In the genomic region with DNA sequence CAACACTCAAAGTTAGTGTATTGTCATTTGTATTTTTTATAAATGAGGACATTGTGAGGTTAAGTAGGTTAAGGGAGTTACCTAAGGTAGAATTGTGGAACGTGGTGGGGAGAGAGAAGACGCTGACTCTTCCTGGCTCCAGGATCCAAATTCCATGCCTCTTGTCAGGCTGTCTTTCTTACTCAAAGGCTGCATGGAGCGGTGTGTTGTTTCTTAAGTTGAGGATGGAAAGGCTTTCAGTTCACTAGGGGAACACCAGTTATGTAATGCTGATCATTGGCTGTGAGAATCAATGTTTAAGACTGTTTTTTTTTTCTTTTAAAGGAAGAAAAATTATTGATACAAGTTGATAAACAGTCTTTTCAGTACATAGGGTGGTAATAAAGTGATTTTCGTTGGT, we compare ENCODE assay signal across 2 cellular contexts.
TF ChIP-seq lines count a peak whose summit lies in the region.

No MANE protein-coding gene starts in this region.

TF ChIP-seq in SK-N-SH, 30 proteins besides CTCF, POLR2A, EP300 and RAD21 (continued from another document):
- TF ChIP-seq, protein P1, sequence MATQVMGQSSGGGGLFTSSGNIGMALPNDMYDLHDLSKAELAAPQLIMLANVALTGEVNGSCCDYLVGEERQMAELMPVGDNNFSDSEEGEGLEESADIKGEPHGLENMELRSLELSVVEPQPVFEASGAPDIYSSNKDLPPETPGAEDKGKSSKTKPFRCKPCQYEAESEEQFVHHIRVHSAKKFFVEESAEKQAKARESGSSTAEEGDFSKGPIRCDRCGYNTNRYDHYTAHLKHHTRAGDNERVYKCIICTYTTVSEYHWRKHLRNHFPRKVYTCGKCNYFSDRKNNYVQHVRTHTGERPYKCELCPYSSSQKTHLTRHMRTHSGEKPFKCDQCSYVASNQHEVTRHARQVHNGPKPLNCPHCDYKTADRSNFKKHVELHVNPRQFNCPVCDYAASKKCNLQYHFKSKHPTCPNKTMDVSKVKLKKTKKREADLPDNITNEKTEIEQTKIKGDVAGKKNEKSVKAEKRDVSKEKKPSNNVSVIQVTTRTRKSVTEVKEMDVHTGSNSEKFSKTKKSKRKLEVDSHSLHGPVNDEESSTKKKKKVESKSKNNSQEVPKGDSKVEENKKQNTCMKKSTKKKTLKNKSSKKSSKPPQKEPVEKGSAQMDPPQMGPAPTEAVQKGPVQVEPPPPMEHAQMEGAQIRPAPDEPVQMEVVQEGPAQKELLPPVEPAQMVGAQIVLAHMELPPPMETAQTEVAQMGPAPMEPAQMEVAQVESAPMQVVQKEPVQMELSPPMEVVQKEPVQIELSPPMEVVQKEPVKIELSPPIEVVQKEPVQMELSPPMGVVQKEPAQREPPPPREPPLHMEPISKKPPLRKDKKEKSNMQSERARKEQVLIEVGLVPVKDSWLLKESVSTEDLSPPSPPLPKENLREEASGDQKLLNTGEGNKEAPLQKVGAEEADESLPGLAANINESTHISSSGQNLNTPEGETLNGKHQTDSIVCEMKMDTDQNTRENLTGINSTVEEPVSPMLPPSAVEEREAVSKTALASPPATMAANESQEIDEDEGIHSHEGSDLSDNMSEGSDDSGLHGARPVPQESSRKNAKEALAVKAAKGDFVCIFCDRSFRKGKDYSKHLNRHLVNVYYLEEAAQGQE (IDR thresholded peaks at IDR 0.05; ENCODE audit: low read depth, low read length) = no peak
- no peak for TF ChIP-seq TAF1 (IDR thresholded peaks at IDR 0.05; ENCODE audit: borderline replicate concordance, low read depth, low read length)
TF ChIP-seq in SK-N-SH: peak in this region for 0.

TF ChIP-seq in SK-N-SH treated with all-trans-retinoic acid at 6 μM for 48 hours, 23 proteins besides CTCF, POLR2A, EP300 and RAD21 (continued from another document):
- TF ChIP-seq, protein P2, sequence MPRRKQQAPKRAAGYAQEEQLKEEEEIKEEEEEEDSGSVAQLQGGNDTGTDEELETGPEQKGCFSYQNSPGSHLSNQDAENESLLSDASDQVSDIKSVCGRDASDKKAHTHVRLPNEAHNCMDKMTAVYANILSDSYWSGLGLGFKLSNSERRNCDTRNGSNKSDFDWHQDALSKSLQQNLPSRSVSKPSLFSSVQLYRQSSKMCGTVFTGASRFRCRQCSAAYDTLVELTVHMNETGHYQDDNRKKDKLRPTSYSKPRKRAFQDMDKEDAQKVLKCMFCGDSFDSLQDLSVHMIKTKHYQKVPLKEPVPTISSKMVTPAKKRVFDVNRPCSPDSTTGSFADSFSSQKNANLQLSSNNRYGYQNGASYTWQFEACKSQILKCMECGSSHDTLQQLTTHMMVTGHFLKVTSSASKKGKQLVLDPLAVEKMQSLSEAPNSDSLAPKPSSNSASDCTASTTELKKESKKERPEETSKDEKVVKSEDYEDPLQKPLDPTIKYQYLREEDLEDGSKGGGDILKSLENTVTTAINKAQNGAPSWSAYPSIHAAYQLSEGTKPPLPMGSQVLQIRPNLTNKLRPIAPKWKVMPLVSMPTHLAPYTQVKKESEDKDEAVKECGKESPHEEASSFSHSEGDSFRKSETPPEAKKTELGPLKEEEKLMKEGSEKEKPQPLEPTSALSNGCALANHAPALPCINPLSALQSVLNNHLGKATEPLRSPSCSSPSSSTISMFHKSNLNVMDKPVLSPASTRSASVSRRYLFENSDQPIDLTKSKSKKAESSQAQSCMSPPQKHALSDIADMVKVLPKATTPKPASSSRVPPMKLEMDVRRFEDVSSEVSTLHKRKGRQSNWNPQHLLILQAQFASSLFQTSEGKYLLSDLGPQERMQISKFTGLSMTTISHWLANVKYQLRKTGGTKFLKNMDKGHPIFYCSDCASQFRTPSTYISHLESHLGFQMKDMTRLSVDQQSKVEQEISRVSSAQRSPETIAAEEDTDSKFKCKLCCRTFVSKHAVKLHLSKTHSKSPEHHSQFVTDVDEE (CRISPR knock-in tag; IDR thresholded peaks at IDR 0.05) = no peak
- no peak for TF ChIP-seq ISL1 (CRISPR knock-in tag; IDR thresholded peaks at IDR 0.05)
- no peak for TF ChIP-seq CSDC2 (CRISPR knock-in tag; IDR thresholded peaks at IDR 0.05)
- TF ChIP-seq ARNTL (CRISPR knock-in tag; IDR thresholded peaks at IDR 0.05; ENCODE audit: borderline replicate concordance, low read depth) = no peak
- TF ChIP-seq SNAI2 (CRISPR knock-in tag; IDR thresholded peaks at IDR 0.05) = no peak
- TF ChIP-seq, protein P3, sequence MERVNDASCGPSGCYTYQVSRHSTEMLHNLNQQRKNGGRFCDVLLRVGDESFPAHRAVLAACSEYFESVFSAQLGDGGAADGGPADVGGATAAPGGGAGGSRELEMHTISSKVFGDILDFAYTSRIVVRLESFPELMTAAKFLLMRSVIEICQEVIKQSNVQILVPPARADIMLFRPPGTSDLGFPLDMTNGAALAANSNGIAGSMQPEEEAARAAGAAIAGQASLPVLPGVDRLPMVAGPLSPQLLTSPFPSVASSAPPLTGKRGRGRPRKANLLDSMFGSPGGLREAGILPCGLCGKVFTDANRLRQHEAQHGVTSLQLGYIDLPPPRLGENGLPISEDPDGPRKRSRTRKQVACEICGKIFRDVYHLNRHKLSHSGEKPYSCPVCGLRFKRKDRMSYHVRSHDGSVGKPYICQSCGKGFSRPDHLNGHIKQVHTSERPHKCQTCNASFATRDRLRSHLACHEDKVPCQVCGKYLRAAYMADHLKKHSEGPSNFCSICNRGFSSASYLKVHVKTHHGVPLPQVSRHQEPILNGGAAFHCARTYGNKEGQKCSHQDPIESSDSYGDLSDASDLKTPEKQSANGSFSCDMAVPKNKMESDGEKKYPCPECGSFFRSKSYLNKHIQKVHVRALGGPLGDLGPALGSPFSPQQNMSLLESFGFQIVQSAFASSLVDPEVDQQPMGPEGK (CRISPR knock-in tag; IDR thresholded peaks at IDR 0.05; ENCODE audit: borderline replicate concordance) = no peak
- no peak for TF ChIP-seq ZNF8 (CRISPR knock-in tag; IDR thresholded peaks at IDR 0.05)
- TF ChIP-seq ESRRG (CRISPR knock-in tag; IDR thresholded peaks at IDR 0.05) = no peak
